Comparison of ENCODE assay signal across 8 cellular contexts in the genomic region with DNA sequence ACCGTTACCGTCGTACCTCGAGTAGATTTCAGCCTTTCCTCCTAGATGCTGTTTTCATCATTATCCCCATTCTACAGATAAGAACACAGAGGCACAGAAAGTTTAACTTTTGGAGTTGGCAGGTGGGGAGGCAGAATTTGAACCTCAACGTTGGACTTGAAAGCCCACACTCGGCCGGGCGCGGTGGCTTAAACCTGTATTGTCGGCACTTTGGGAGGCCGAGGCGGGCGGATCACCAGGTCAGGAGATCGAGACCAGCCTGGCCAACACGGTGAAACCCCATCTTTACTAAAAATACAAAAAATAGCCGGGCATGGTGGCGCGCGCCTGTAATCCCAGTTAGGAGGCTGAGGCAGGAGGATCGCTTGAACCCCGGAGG. TPM values are rescaled to one million over a fixed set of nuclear protein-coding genes. Genes with fewer than 3 reads are reported as not detected.
DNase-seq lines count a peak whose midpoint lies in the region; ATAC-seq and TF ChIP-seq lines count a peak whose summit lies in the region.

No MANE protein-coding gene starts in this region.

- H3K9me3 Mint-ChIP-seq in effector memory CD8-positive, alpha-beta T cell: no peaks in the 10 kb centered on the region
- no peaks in the 10 kb centered on the region for H3K9me3 Mint-ChIP-seq in nephron

- peak overlapping the region; percentile 82 to 87 for H3K27ac Mint-ChIP-seq in effector memory CD8-positive, alpha-beta T cell
- peak overlapping the region; percentile 45 to 74 (median 72) for H3K27ac Mint-ChIP-seq in nephron

- no peaks in the 10 kb centered on the region for H3K9me3 ChIP-seq in MG63

- no peak for ATAC-seq in effector memory CD8-positive, alpha-beta T cell (replicated peaks)
- ATAC-seq in HG03175 (IDR thresholded peaks at IDR 0.05; ENCODE audit: unreplicated experiment): no peak

- no peaks in the 10 kb centered on the region for H3K27me3 ChIP-seq in MG63

- no peaks in the 10 kb centered on the region for H3K27me3 Mint-ChIP-seq in effector memory CD8-positive, alpha-beta T cell
- peaks cover 7% of the 10 kb centered on the region for H3K27me3 Mint-ChIP-seq in nephron (ENCODE audit: low read depth)

- H3K4me1 Mint-ChIP-seq in effector memory CD8-positive, alpha-beta T cell (ENCODE audit: low read depth in 2 of 2): peaks cover 5 to 6% of the 10 kb centered on the region in 2 donors
- peaks cover 8% of the 10 kb centered on the region for H3K4me1 Mint-ChIP-seq in nephron

- H3K36me3 ChIP-seq in MG63: no peaks in the 10 kb centered on the region

- H3K4me3 ChIP-seq in AG09309 (ENCODE audit: control insufficient read depth, low read depth, low read length): peak overlapping the region; percentile 23
- H3K4me3 ChIP-seq in MG63: peak overlapping the region; percentile 38

- DNase-seq in AG09309 (ENCODE audit: low read depth) (no peak), MG63 (no peak), amygdala (lab: John Stamatoyannopoulos, UW) (no peak), cerebellar cortex (ENCODE audit: low spot score) (no peak), hippocampal formation (lab: John Stamatoyannopoulos, UW) (no peak)
- DNase-seq in effector memory CD8-positive, alpha-beta T cell: no peak

- peak overlapping the region; percentile 69 to 81 for H3K4me3 Mint-ChIP-seq in effector memory CD8-positive, alpha-beta T cell
- peak overlapping the region; percentile 77 to 84 (median 81) for H3K4me3 Mint-ChIP-seq in nephron

- peaks cover 15% of the 10 kb centered on the region for H3K36me3 Mint-ChIP-seq in effector memory CD8-positive, alpha-beta T cell (ENCODE audit: insufficient read depth)
- H3K36me3 Mint-ChIP-seq in nephron (ENCODE audit: low read depth): no peaks in the 10 kb centered on the region

- no peak for TF ChIP-seq CTCF in AG09309 (IDR thresholded peaks at IDR 0.05; ENCODE audit: control insufficient read depth, insufficient read depth, low read depth, low read length, missing control alignments)
- TF ChIP-seq CTCF in nephron (IDR thresholded peaks at IDR 0.05; ENCODE audit: unreplicated experiment in 3 of 3): peak in 1 of 3 experiments; percentile 3

RNA-seq across cellular contexts. Expression of gene CATIP, which starts 11.5 kb away (rescaled TPM):
- total RNA-seq in MG63 (2014; rRNA removed; shearing (Covaris generic); ENCODE audit: low replicate concordance): not detected in 2 replicates

RNA-seq across cellular contexts. Expression of gene SLC11A1, which starts 13.9 kb away (rescaled TPM):
- total RNA-seq in MG63 (2014; rRNA removed; shearing (Covaris generic); ENCODE audit: low replicate concordance): 0.03 TPM in 1 of 2 replicates, not detected in the other

RNA-seq across cellular contexts. Expression of gene CTDSP1, which starts 31.5 kb away (rescaled TPM):
- 82.9 and 84.6 TPM in 2 replicates for total RNA-seq in MG63 (2014; rRNA removed; shearing (Covaris generic); ENCODE audit: low replicate concordance)

RNA-seq across cellular contexts. Expression of gene VIL1, which starts 50.8 kb away (rescaled TPM):
- total RNA-seq in MG63 (2014; rRNA removed; shearing (Covaris generic); ENCODE audit: low replicate concordance): not detected in 2 replicates
